1 cellular context compared by ENCODE assay signal in the genomic region with DNA sequence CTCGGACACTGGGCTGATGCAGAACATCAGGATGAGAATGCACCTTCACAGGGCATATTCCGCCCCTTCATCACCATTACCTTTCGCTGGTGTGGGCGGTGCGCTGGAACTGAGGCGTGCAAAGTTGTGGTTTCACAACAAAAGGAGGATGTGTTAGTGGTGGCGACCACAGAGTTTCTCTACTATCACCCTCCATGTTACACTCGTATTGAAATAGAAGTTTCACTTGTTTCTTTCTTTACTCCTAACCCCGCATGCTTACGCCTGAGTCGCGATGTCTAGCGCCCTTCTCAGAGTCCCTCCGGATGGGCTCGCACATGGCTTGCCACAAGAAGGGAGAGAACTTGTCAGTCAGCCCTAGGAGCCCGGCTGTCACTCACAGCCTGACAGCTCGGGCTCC.
TF ChIP-seq lines count a peak whose summit lies in the region.

No MANE protein-coding gene starts in this region.

TF ChIP-seq in IMR-90, 13 proteins besides CTCF, POLR2A, EP300 and RAD21:
- TF ChIP-seq MAFK (IDR thresholded peaks at IDR 0.05; ENCODE audit: low read depth, low read length) (no peak), BHLHE40 (IDR thresholded peaks at IDR 0.05; ENCODE audit: low read depth, low read length) (no peak), MAZ (IDR thresholded peaks at IDR 0.05; ENCODE audit: borderline replicate concordance, low read depth, low read length) (no peak), RCOR1 (IDR thresholded peaks at IDR 0.05; ENCODE audit: insufficient replicate concordance, low read length) (no peak)
